Comparison of ENCODE assay signal across 20 cellular contexts in genomic region chr3:191338177-191338488, GRCh38. TPM values are rescaled to one million over a fixed set of nuclear protein-coding genes. Genes with fewer than 3 reads are reported as not detected.
DNase-seq lines count a peak whose midpoint lies in the region; ATAC-seq and TF ChIP-seq lines count a peak whose summit lies in the region.
"Had no signal": no experiment of that assay in that cellular context is flagged by ENCODE, and none has a peak within 500 bp of the region (broad histone marks: within the 10 kb centered on the region; RNA-seq: fewer than 3 reads in every experiment).

No MANE protein-coding gene starts in this region.

- H3K9me3 Mint-ChIP-seq in MCF 10A (ENCODE audit: unreplicated experiment) = no peaks in the 10 kb centered on the region
- H3K9me3 Mint-ChIP-seq in activated T-helper 1 cell treated with anti-CD3 and anti-CD28 coated beads, Interleukin-12 subunit alpha, Interleukin-12 subunit beta, Interleukin-2, Interleukin-4 antibody, amounts not matched to agents 30 ng/mL and 10 ng/mL and 1 ng/mL, durations not matched to agents 14 hours and 24 hours and 36 hours = no peaks in the 10 kb centered on the region
- H3K9me3 Mint-ChIP-seq: activated CD4-positive, alpha-beta memory T cell treated with anti-CD3 and anti-CD28 coated beads, Interleukin-2, amount 10 ng/mL, durations not matched to agents 7 days and 5 days; activated naive CD4-positive, alpha-beta T cell treated with anti-CD3 and anti-CD28 coated beads, Interleukin-2, amount 50 U/mL, for 24 hours; nephron progenitor cell; stimulated activated naive CD8-positive, alpha-beta T cell treated with anti-CD3 and anti-CD28 coated beads, Interleukin-15, amount 100 ng/mL, for 72 hours; T-helper 2 cell treated with Interferon-gamma antibody and Interleukin-4, amounts not matched to agents 5 μg/mL and 100 μg/mL, for 36 hours had no signal

- H3K4me1 ChIP-seq in breast epithelium (no peaks in the 10 kb centered on the region), muscle layer of duodenum (ENCODE audit: control insufficient read depth in 1 of 2, insufficient read depth in 2 of 2, low read length in 2 of 2) (peaks cover 0 to 39% of the 10 kb centered on the region in 2 donors), neuronal stem cell (ENCODE audit: control insufficient read depth in 2 of 2, insufficient read depth in 1 of 2, low read depth in 1 of 2, low read length in 2 of 2) (no peaks in the 10 kb centered on the region)
- H3K4me1 ChIP-seq in effector memory CD4-positive, alpha-beta T cell (ENCODE audit: control insufficient read depth, insufficient read depth, low read length, poor library complexity, severe bottlenecking) = no peaks in the 10 kb centered on the region
- H3K4me1 ChIP-seq: SJCRH30 had no signal

- H2BK12ac ChIP-seq in neuronal stem cell (ENCODE audit: low read length) = no peak overlapping the region

- H2AFZ ChIP-seq in neuronal stem cell (ENCODE audit: low read length) = no peak overlapping the region

- no peak overlapping the region for H2BK120ac ChIP-seq in neuronal stem cell (ENCODE audit: low read depth, low read length)

- TF ChIP-seq CTCF in MCF 10A (IDR thresholded peaks at IDR 0.05; ENCODE audit: unreplicated experiment) (no peak), breast epithelium (IDR thresholded peaks at IDR 0.05) (no peak), lower leg skin (IDR thresholded peaks at IDR 0.05) (no peak)

- POLR2A ChIA-PET in MCF 10A (lab: Yijun Ruan, JAX) = interaction anchor here (0.6 to 6.4 kb wide), 9 partner anchors 8 to 48 kb away, joined by 3 to 40 read pairs (median 4); partner anchors contain the start of genes CCDC50 and UTS2B

- no peaks in the 10 kb centered on the region for H3K36me3 ChIP-seq in breast epithelium
- no peaks in the 10 kb centered on the region for H3K36me3 ChIP-seq in muscle layer of duodenum (ENCODE audit: control insufficient read depth in 1 of 2, insufficient read depth in 2 of 2, low read length in 2 of 2)
- H3K36me3 ChIP-seq in neuronal stem cell (replicated peaks in 1 of 2; ENCODE audit: control insufficient read depth in 2 of 2, insufficient read depth in 2 of 2, low read length in 2 of 2) = no peaks in the 10 kb centered on the region
- H3K36me3 ChIP-seq in effector memory CD4-positive, alpha-beta T cell (ENCODE audit: control insufficient read depth, insufficient read depth, low read length) = no peaks in the 10 kb centered on the region
- H3K36me3 ChIP-seq: SJCRH30, WERI-Rb-1 had no signal

- H3K27me3 ChIP-seq in breast epithelium (no peaks in the 10 kb centered on the region), muscle layer of duodenum (ENCODE audit: low read depth, low read length) (no peaks in the 10 kb centered on the region), neuronal stem cell (ENCODE audit: control insufficient read depth in 3 of 3, insufficient read depth in 3 of 3, low read depth in 1 of 3, low read length in 3 of 3) (no peaks in the 10 kb centered on the region)
- no peaks in the 10 kb centered on the region for H3K27me3 ChIP-seq in effector memory CD4-positive, alpha-beta T cell (replicated peaks; ENCODE audit: control insufficient read depth, insufficient read depth, low read length, poor library complexity, severe bottlenecking)
- H3K27me3 ChIP-seq: SJCRH30 had no signal

- H2AK5ac ChIP-seq in neuronal stem cell (ENCODE audit: low read depth, low read length) = no peak overlapping the region

- peak overlapping the region; percentile 92 for H3K27ac Mint-ChIP-seq in MCF 10A (ENCODE audit: low read depth, unreplicated experiment)
- peak overlapping the region; percentile 40 for H3K27ac Mint-ChIP-seq in activated T-helper 1 cell treated with anti-CD3 and anti-CD28 coated beads, Interleukin-12 subunit alpha, Interleukin-12 subunit beta, Interleukin-2, Interleukin-4 antibody, amounts not matched to agents 30 ng/mL and 10 ng/mL and 1 ng/mL, durations not matched to agents 14 hours and 24 hours and 36 hours
- H3K27ac Mint-ChIP-seq: activated CD4-positive, alpha-beta memory T cell treated with anti-CD3 and anti-CD28 coated beads, Interleukin-2, amount 10 ng/mL, durations not matched to agents 7 days and 5 days; activated naive CD4-positive, alpha-beta T cell treated with anti-CD3 and anti-CD28 coated beads, Interleukin-2, amount 50 U/mL, for 24 hours; nephron progenitor cell; stimulated activated naive CD8-positive, alpha-beta T cell treated with anti-CD3 and anti-CD28 coated beads, Interleukin-15, amount 100 ng/mL, for 72 hours; T-helper 2 cell treated with Interferon-gamma antibody and Interleukin-4, amounts not matched to agents 5 μg/mL and 100 μg/mL, for 36 hours had no signal

- H3K27ac ChIP-seq in breast epithelium (no peak overlapping the region), muscle layer of duodenum (ENCODE audit: low read length) (peak overlapping the region; percentile 4), neuronal stem cell (replicated peaks; ENCODE audit: low read length) (no peak overlapping the region)
- no peak overlapping the region for H3K27ac ChIP-seq in effector memory CD4-positive, alpha-beta T cell (ENCODE audit: insufficient read depth, low read length, poor library complexity, severe bottlenecking)
- H3K27ac ChIP-seq: SJCRH30, WERI-Rb-1 had no signal

- H3K23ac ChIP-seq in neuronal stem cell (ENCODE audit: low read depth, low read length, poor library complexity) = no peak overlapping the region

- no peak overlapping the region for H4K91ac ChIP-seq in neuronal stem cell (ENCODE audit: low read depth, low read length, poor library complexity)

- no peak overlapping the region for H3K14ac ChIP-seq in neuronal stem cell (ENCODE audit: low read length)

- no peak overlapping the region for H2BK5ac ChIP-seq in neuronal stem cell (ENCODE audit: low read length)

- no peak overlapping the region for H2BK15ac ChIP-seq in neuronal stem cell (ENCODE audit: low read length)

- H3K18ac ChIP-seq in neuronal stem cell (ENCODE audit: low read length) = no peak overlapping the region

- ATAC-seq in GM19351 (IDR thresholded peaks at IDR 0.05; ENCODE audit: unreplicated experiment) = no peak
- ATAC-seq: left colon; stimulated activated naive CD8-positive, alpha-beta T cell treated with anti-CD3 and anti-CD28 coated beads, Interleukin-15, amount 100 ng/mL, for 72 hours had no signal

- BruUV-seq in MCF 10A (replicated peaks; lab: Mats Ljungman, UMichigan) = no TSS peak

- H3K36me3 Mint-ChIP-seq in MCF 10A (ENCODE audit: insufficient read depth, unreplicated experiment) = no peaks in the 10 kb centered on the region
- H3K36me3 Mint-ChIP-seq in activated T-helper 1 cell treated with anti-CD3 and anti-CD28 coated beads, Interleukin-12 subunit alpha, Interleukin-12 subunit beta, Interleukin-2, Interleukin-4 antibody, amounts not matched to agents 30 ng/mL and 10 ng/mL and 1 ng/mL, durations not matched to agents 14 hours and 24 hours and 36 hours (ENCODE audit: low read depth) = no peaks in the 10 kb centered on the region
- H3K36me3 Mint-ChIP-seq: activated naive CD4-positive, alpha-beta T cell treated with anti-CD3 and anti-CD28 coated beads, Interleukin-2, amount 50 U/mL, for 24 hours had no signal

- WGBS in neuronal stem cell (ENCODE audit: extremely low coverage in 2 of 2, insufficient read length in 2 of 2, insufficient replicate concordance in 1 of 2), 2 donors = no CpG with 5 or more reads among the region's 4 CpGs
- WGBS in lower leg skin, 2 donors = 84 to 92% methylated on average over 4 of the region's 4 CpGs

- peaks cover 35% of the 10 kb centered on the region for H3K4me1 Mint-ChIP-seq in MCF 10A (ENCODE audit: insufficient read depth, unreplicated experiment)
- H3K4me1 Mint-ChIP-seq in activated T-helper 1 cell treated with anti-CD3 and anti-CD28 coated beads, Interleukin-12 subunit alpha, Interleukin-12 subunit beta, Interleukin-2, Interleukin-4 antibody, amounts not matched to agents 30 ng/mL and 10 ng/mL and 1 ng/mL, durations not matched to agents 14 hours and 24 hours and 36 hours (ENCODE audit: low read depth) = peaks cover 21% of the 10 kb centered on the region
- H3K4me1 Mint-ChIP-seq: activated CD4-positive, alpha-beta memory T cell treated with anti-CD3 and anti-CD28 coated beads, Interleukin-2, amount 10 ng/mL, durations not matched to agents 7 days and 5 days; activated naive CD4-positive, alpha-beta T cell treated with anti-CD3 and anti-CD28 coated beads, Interleukin-2, amount 50 U/mL, for 24 hours; stimulated activated naive CD8-positive, alpha-beta T cell treated with anti-CD3 and anti-CD28 coated beads, Interleukin-15, amount 100 ng/mL, for 72 hours had no signal

- no peaks in the 10 kb centered on the region for H3K79me1 ChIP-seq in neuronal stem cell (ENCODE audit: low read depth, low read length)

- no peak overlapping the region for H3K4me3 Mint-ChIP-seq in MCF 10A (ENCODE audit: unreplicated experiment)
- H3K4me3 Mint-ChIP-seq in activated T-helper 1 cell treated with anti-CD3 and anti-CD28 coated beads, Interleukin-12 subunit alpha, Interleukin-12 subunit beta, Interleukin-2, Interleukin-4 antibody, amounts not matched to agents 30 ng/mL and 10 ng/mL and 1 ng/mL, durations not matched to agents 14 hours and 24 hours and 36 hours = no peak overlapping the region
- H3K4me3 Mint-ChIP-seq: activated CD4-positive, alpha-beta memory T cell treated with anti-CD3 and anti-CD28 coated beads, Interleukin-2, amount 10 ng/mL, durations not matched to agents 7 days and 5 days; activated naive CD4-positive, alpha-beta T cell treated with anti-CD3 and anti-CD28 coated beads, Interleukin-2, amount 50 U/mL, for 24 hours; nephron progenitor cell; stimulated activated naive CD8-positive, alpha-beta T cell treated with anti-CD3 and anti-CD28 coated beads, Interleukin-15, amount 100 ng/mL, for 72 hours; T-helper 2 cell treated with Interferon-gamma antibody and Interleukin-4, amounts not matched to agents 5 μg/mL and 100 μg/mL, for 36 hours had no signal

- H3K9ac ChIP-seq in neuronal stem cell (ENCODE audit: low read depth, low read length, poor library complexity) = no peak overlapping the region

- CTCF ChIA-PET in MCF 10A (lab: Yijun Ruan, JAX) = interaction anchor here (0.6 to 1.5 kb wide), 7 partner anchors 20 to 1106 kb away, joined by 3 to 5 read pairs (median 3); no protein-coding TSS in a partner anchor

- DNase-seq in MCF 10A (ENCODE audit: unreplicated experiment) (no peak), breast epithelium (ENCODE audit: low spot score in 2 of 2) (no peak), neuronal stem cell (ENCODE audit: low spot score) (no peak), lower leg skin (ENCODE audit: low spot score in 2 of 2) (no peak)
- DNase-seq in activated T-helper 1 cell treated with anti-CD3 and anti-CD28 coated beads, Interleukin-12 subunit alpha, Interleukin-12 subunit beta, Interleukin-2, Interleukin-4 antibody, amounts not matched to agents 30 ng/mL and 10 ng/mL and 1 ng/mL, durations not matched to agents 14 hours and 24 hours and 36 hours (ENCODE audit: low spot score) = no peak
- no peak for DNase-seq in effector memory CD4-positive, alpha-beta T cell
- DNase-seq: activated CD4-positive, alpha-beta memory T cell treated with anti-CD3 and anti-CD28 coated beads, Interleukin-2, amount 10 ng/mL, durations not matched to agents 7 days and 5 days; left colon; midbrain; NCI-H2029; nephron progenitor cell; stimulated activated CD4-positive, alpha-beta T cell treated with anti-CD3 and anti-CD28 coated beads, Interleukin-2, amount 100 ng/mL, for 24 hours; stimulated activated naive CD8-positive, alpha-beta T cell treated with anti-CD3 and anti-CD28 coated beads, Interleukin-15, amount 100 ng/mL, for 72 hours; WERI-Rb-1 had no signal

- H4K8ac ChIP-seq in neuronal stem cell (ENCODE audit: low read depth, low read length) = no peak overlapping the region

- H3K4me2 ChIP-seq in neuronal stem cell (ENCODE audit: insufficient read depth, low read length, poor library complexity, severe bottlenecking) = no peak overlapping the region

- H3K4ac ChIP-seq in neuronal stem cell (ENCODE audit: low read length) = no peak overlapping the region

- no peaks in the 10 kb centered on the region for H3K27me3 Mint-ChIP-seq in MCF 10A (ENCODE audit: insufficient read depth, unreplicated experiment)
- no peaks in the 10 kb centered on the region for H3K27me3 Mint-ChIP-seq in activated T-helper 1 cell treated with anti-CD3 and anti-CD28 coated beads, Interleukin-12 subunit alpha, Interleukin-12 subunit beta, Interleukin-2, Interleukin-4 antibody, amounts not matched to agents 30 ng/mL and 10 ng/mL and 1 ng/mL, durations not matched to agents 14 hours and 24 hours and 36 hours (ENCODE audit: insufficient read depth)
- H3K27me3 Mint-ChIP-seq: activated CD4-positive, alpha-beta memory T cell treated with anti-CD3 and anti-CD28 coated beads, Interleukin-2, amount 10 ng/mL, durations not matched to agents 7 days and 5 days; activated naive CD4-positive, alpha-beta T cell treated with anti-CD3 and anti-CD28 coated beads, Interleukin-2, amount 50 U/mL, for 24 hours; stimulated activated naive CD8-positive, alpha-beta T cell treated with anti-CD3 and anti-CD28 coated beads, Interleukin-15, amount 100 ng/mL, for 72 hours had no signal

- intact Hi-C loops in MCF 10A (cut with micrococcal nuclease) = no loop called here
- intact Hi-C loops in breast epithelium (cut with DNase I; ENCODE audit: low total_unique reads) = no loop called here
- intact Hi-C loops in activated T-helper 1 cell treated with anti-CD3 and anti-CD28 coated beads, Interleukin-12 subunit alpha, Interleukin-12 subunit beta, Interleukin-2, Interleukin-4 antibody, amounts not matched to agents 30 ng/mL and 10 ng/mL and 1 ng/mL, durations not matched to agents 14 hours and 24 hours and 36 hours (cut with micrococcal nuclease) = loop anchor here (1.0 to 10.0 kb wide), 4 partner anchors 9 to 823 kb away; partner anchors contain the start of genes CCDC50 and IL1RAP
- intact Hi-C loops in lower leg skin (cut with DNase I; ENCODE audit: low total_unique reads) = no loop called here

- H3K4me3 ChIP-seq in breast epithelium (no peak overlapping the region), muscle layer of duodenum (ENCODE audit: low read depth in 1 of 2, low read length in 2 of 2) (no peak overlapping the region), neuronal stem cell (ENCODE audit: low read length in 2 of 2) (no peak overlapping the region), lower leg skin (ENCODE audit: low read depth, poor library complexity, severe bottlenecking) (no peak overlapping the region)
- no peak overlapping the region for H3K4me3 ChIP-seq in effector memory CD4-positive, alpha-beta T cell (ENCODE audit: insufficient read depth, low read depth, low read length, poor library complexity, severe bottlenecking)
- H3K4me3 ChIP-seq: SJCRH30 had no signal

- TF ChIP-seq POLR2A in breast epithelium (IDR thresholded peaks at IDR 0.05) (no peak), lower leg skin (IDR thresholded peaks at IDR 0.05) (no peak)

- H3K9me3 ChIP-seq in breast epithelium (no peaks in the 10 kb centered on the region), muscle layer of duodenum (ENCODE audit: control insufficient read depth in 1 of 2, low read length in 2 of 2) (no peaks in the 10 kb centered on the region), neuronal stem cell (replicated peaks in 1 of 2; ENCODE audit: control insufficient read depth in 2 of 2, insufficient read depth in 1 of 2, low read depth in 1 of 2, low read length in 2 of 2) (peaks cover 0 to 3% of the 10 kb centered on the region in 2 donors)
- no peaks in the 10 kb centered on the region for H3K9me3 ChIP-seq in effector memory CD4-positive, alpha-beta T cell (ENCODE audit: control insufficient read depth, low read length)
- H3K9me3 ChIP-seq: SJCRH30 had no signal

RNA-seq across cellular contexts. Expression of gene UTS2B, which starts 7.8 kb away (rescaled TPM):
- 0.26 TPM in 1 of 2 replicates, not detected in the other for total RNA-seq in MCF 10A (2022)
- under 1 TPM in 1 of 3 donors, not detected in 2; 0.15 TPM for total RNA-seq in breast epithelium
- total RNA-seq in activated T-helper 1 cell treated with anti-CD3 and anti-CD28 coated beads, Interleukin-12 subunit alpha, Interleukin-12 subunit beta, Interleukin-2, Interleukin-4 antibody, amounts not matched to agents 30 ng/mL and 10 ng/mL and 1 ng/mL, durations not matched to agents 14 hours and 24 hours and 36 hours = not detected in 2 replicates
- 0.10 TPM for polyA plus RNA-seq in neuronal stem cell (2013, experiment 1 of 2)
- 0.07 TPM for polyA plus RNA-seq in neuronal stem cell (2013, experiment 2 of 2)
- total RNA-seq in lower leg skin = not detected
- total RNA-seq: activated CD4-positive, alpha-beta memory T cell treated with anti-CD3 and anti-CD28 coated beads, Interleukin-2, amount 10 ng/mL, durations not matched to agents 7 days and 5 days; G401; left colon; SJCRH30 had no signal

RNA-seq across cellular contexts. Expression of gene CCDC50, which starts 8.9 kb away (rescaled TPM):
- total RNA-seq in MCF 10A (2022) (100 and 115 TPM in 2 replicates), breast epithelium (100 to 1,000 TPM in 1 of 3 donors, 10 to 100 TPM in 2; 86.9 to 101 (median 93.4) TPM), lower leg skin (10 to 100 TPM; 27.8 to 58.7 (median 34.5) TPM)
- total RNA-seq in activated T-helper 1 cell treated with anti-CD3 and anti-CD28 coated beads, Interleukin-12 subunit alpha, Interleukin-12 subunit beta, Interleukin-2, Interleukin-4 antibody, amounts not matched to agents 30 ng/mL and 10 ng/mL and 1 ng/mL, durations not matched to agents 14 hours and 24 hours and 36 hours = 36.1 and 37.2 TPM in 2 replicates
- 46.5 TPM for polyA plus RNA-seq in neuronal stem cell (2013, experiment 1 of 2)
- 47.9 TPM for polyA plus RNA-seq in neuronal stem cell (2013, experiment 2 of 2)
